Comparison of ENCODE assay signal across 9 cellular contexts in genomic region chr6:154500769-154501171, GRCh38. TPM values are rescaled to one million over a fixed set of nuclear protein-coding genes. Genes with fewer than 3 reads are reported as not detected.
A peak's percentile ranks its signal among the peaks of the same experiment; 100 is the strongest.
DNase-seq lines count a peak whose midpoint lies in the region; ATAC-seq and TF ChIP-seq lines count a peak whose summit lies in the region.
"Had no signal": no experiment of that assay in that cellular context is flagged by ENCODE, and none has a peak within 500 bp of the region (broad histone marks: within the 10 kb centered on the region; RNA-seq: fewer than 3 reads in every experiment).

No MANE protein-coding gene starts in this region.

- ATAC-seq in sciatic nerve: peak; percentile 70
- ATAC-seq in HG02623 (IDR thresholded peaks at IDR 0.05; ENCODE audit: unreplicated experiment): no peak
- no peak for ATAC-seq in GM21360 (IDR thresholded peaks at IDR 0.05; ENCODE audit: unreplicated experiment)
- ATAC-seq in GM21390 (IDR thresholded peaks at IDR 0.05; ENCODE audit: unreplicated experiment): no peak

- peak; percentile 57 for DNase-seq in H7
- DNase-seq in RPMI8226: peak; percentile 21
- DNase-seq in fibroblast of the aortic adventitia (ENCODE audit: low read depth): no peak
- DNase-seq in sciatic nerve (ENCODE audit: low spot score): no peak
- DNase-seq in KG1 (lab: John Stamatoyannopoulos, UW): no peak

- no peaks in the 10 kb centered on the region for H3K36me3 ChIP-seq in H7 (replicated peaks; ENCODE audit: control insufficient read depth, insufficient read depth, low read length)

- peak; percentile 38 for TF ChIP-seq CTCF in fibroblast of the aortic adventitia (IDR thresholded peaks at IDR 0.05; ENCODE audit: insufficient read depth, low read length)

- intact Hi-C loops in sciatic nerve (cut with DNase I): no loop called here

- H3K4me3 ChIP-seq in H7 (ENCODE audit: insufficient read depth, low read depth, low read length): no peak overlapping the region
- H3K4me3 ChIP-seq in fibroblast of the aortic adventitia (ENCODE audit: low read depth, low read length): no peak overlapping the region
- H3K4me3 ChIP-seq: SJSA1 had no signal

- peaks cover 9% of the 10 kb centered on the region; the same call in 1 of the 2 replicates for H3K27me3 ChIP-seq in H7 (ENCODE audit: control insufficient read depth, insufficient read depth, low read length)
- H3K27me3 ChIP-seq: SJSA1 had no signal

RNA-seq across cellular contexts. Expression of gene CNKSR3, which starts 9.7 kb away (rescaled TPM):
- total RNA-seq in H7 (2014; rRNA removed; shearing (Covaris generic)): 8.7 and 8.8 TPM in 2 replicates
- total RNA-seq in fibroblast of the aortic adventitia (ENCODE audit: low replicate concordance): 4.3 and 11.7 TPM in 2 replicates
- 22.2 TPM for total RNA-seq in sciatic nerve

Comparison
In these comparisons a context has a peak if more than half of its experiments do, and no peak if none do; other contexts are left out.
1. DNase-seq: peak in H7 (single experiment) and RPMI8226 (single experiment); none in fibroblast of the aortic adventitia (single experiment), sciatic nerve (single experiment) and KG1 (single experiment).